9 cellular contexts compared by ENCODE assay signal in genomic region chr22:26592368-26593015, GRCh38. TPM values are rescaled to one million over a fixed set of nuclear protein-coding genes. Genes with fewer than 3 reads are reported as not detected.
DNase-seq lines count a peak whose midpoint lies in the region; ATAC-seq and TF ChIP-seq lines count a peak whose summit lies in the region.
"Had no signal": no experiment of that assay in that cellular context is flagged by ENCODE, and none has a peak within 500 bp of the region (broad histone marks: within the 10 kb centered on the region; RNA-seq: fewer than 3 reads in every experiment).

No MANE protein-coding gene starts in this region.

- H3K4me1 Mint-ChIP-seq in T-cell (peaks cover 47 to 68% (median 64%) of the 10 kb centered on the region in 3 donors), immature natural killer cell (peaks cover 76 to 78% of the 10 kb centered on the region in 2 donors)

- no peak for TF ChIP-seq POLR2A in vagina (IDR thresholded peaks at IDR 0.05)
- no peak for TF ChIP-seq POLR2A in testis (IDR thresholded peaks at IDR 0.05)

- H3K36me3 Mint-ChIP-seq in T-cell: no peaks in the 10 kb centered on the region
- peaks cover 6 to 8% (median 8%) of the 10 kb centered on the region in 3 donors for H3K36me3 Mint-ChIP-seq in immature natural killer cell

- ATAC-seq in GM18511 (IDR thresholded peaks at IDR 0.05; ENCODE audit: unreplicated experiment): peak; percentile 67
- peak; percentile 51 for ATAC-seq in HG02642 (IDR thresholded peaks at IDR 0.05; ENCODE audit: poor library complexity, unreplicated experiment)
- peak in 3 of 4 experiments; percentile 28 to 55 (median 47) for ATAC-seq in T-cell (replicated peaks in 1 of 4)
- ATAC-seq in GM18519 (IDR thresholded peaks at IDR 0.05; ENCODE audit: low FRiP score, unreplicated experiment): no peak
- no peak for ATAC-seq in GM19463 (IDR thresholded peaks at IDR 0.05; ENCODE audit: unreplicated experiment)

- H3K9me3 ChIP-seq in vagina (no peaks in the 10 kb centered on the region), testis (no peaks in the 10 kb centered on the region)

- POLR2A ChIA-PET in T-cell (lab: Charles Lee): no interaction called here

- H3K27me3 Mint-ChIP-seq in T-cell: no peaks in the 10 kb centered on the region
- H3K27me3 Mint-ChIP-seq in immature natural killer cell (ENCODE audit: low read depth in 3 of 3): peaks cover 5 to 20% (median 16%) of the 10 kb centered on the region in 3 donors

- H3K27me3 ChIP-seq in vagina: no peaks in the 10 kb centered on the region
- no peaks in the 10 kb centered on the region for H3K27me3 ChIP-seq in testis

- TF ChIP-seq CTCF in vagina (IDR thresholded peaks at IDR 0.05): no peak
- TF ChIP-seq CTCF in testis (IDR thresholded peaks at IDR 0.05): no peak

- H3K27ac Mint-ChIP-seq in T-cell: peak overlapping the region; percentile 84 to 87
- peak overlapping the region; percentile 85 to 96 (median 94) for H3K27ac Mint-ChIP-seq in immature natural killer cell

- H3K36me3 ChIP-seq in vagina (no peaks in the 10 kb centered on the region), testis (ENCODE audit: low read depth, missing control alignments) (no peaks in the 10 kb centered on the region)

- DNase-seq in T-cell: peak; percentile 25 to 71 (median 51)
- peak; percentile 86 to 87 (median 87) for DNase-seq in immature natural killer cell
- DNase-seq in vagina (ENCODE audit: extremely low spot score in 2 of 2): no peak
- DNase-seq in testis: no peak

- H3K27ac ChIP-seq in vagina (no peak overlapping the region), testis (no peak overlapping the region)

- CTCF ChIA-PET in T-cell (lab: Charles Lee): interaction anchor here (0.5 to 0.6 kb wide), 2 partner anchors 14 to 51 kb away, joined by 3 to 4 read pairs; no protein-coding TSS in a partner anchor

- H3K4me3 ChIP-seq in vagina (no peak overlapping the region), testis (no peak overlapping the region)

- 77 to 81% methylated on average over 5 of the region's 5 CpGs for WGBS in testis, 2 donors

- no peaks in the 10 kb centered on the region for H3K9me3 Mint-ChIP-seq in T-cell
- no peaks in the 10 kb centered on the region for H3K9me3 Mint-ChIP-seq in immature natural killer cell

- H3K4me1 ChIP-seq in vagina (peaks cover 15% of the 10 kb centered on the region), testis (no peaks in the 10 kb centered on the region)

- H3K4me3 Mint-ChIP-seq in T-cell (peak overlapping the region; percentile 13 to 63 (median 29)), immature natural killer cell (peak overlapping the region; percentile 71 to 92 (median 81))

- intact Hi-C loops in vagina (cut with DNase I) (no loop called here), testis (cut with DNase I; ENCODE audit: low total_unique reads) (no loop called here)

RNA-seq across cellular contexts. Expression of gene TPST2, which starts 2.6 kb away (rescaled TPM):
- total RNA-seq in T-cell: 10 to 100 TPM; 30.3 to 42.1 (median 38.0) TPM
- 100 to 1,000 TPM; 352 to 519 (median 512) TPM for polyA plus RNA-seq in immature natural killer cell
- 96.3 TPM for total RNA-seq in vagina
- total RNA-seq in testis: 100 to 1,000 TPM; 169 to 218 TPM
- 32.8 TPM for polyA plus RNA-seq in testis (ENCODE audit: insufficient read depth, low read depth, low replicate concordance)

RNA-seq across cellular contexts. Expression of gene CRYBB1, which starts 25.3 kb away (rescaled TPM):
- total RNA-seq in T-cell (not detected), vagina (not detected), testis (not detected)
- polyA plus RNA-seq in immature natural killer cell (not detected), testis (ENCODE audit: insufficient read depth, low read depth, low replicate concordance) (0.80 TPM)
- total RNA-seq: LHCN-M2 had no signal

RNA-seq across cellular contexts. Expression of gene CRYBA4, which starts 29.3 kb away (rescaled TPM):
- total RNA-seq in T-cell (not detected), vagina (not detected), testis (1 to 10 TPM in 1 of 2 donors, under 1 TPM in 1; 0.93 to 2.3 TPM)
- polyA plus RNA-seq in immature natural killer cell (under 1 TPM in 2 of 3 donors, not detected in 1; 0.46 to 0.95 TPM), testis (ENCODE audit: insufficient read depth, low read depth, low replicate concordance) (2.6 TPM)
- total RNA-seq: LHCN-M2 had no signal

Comparison
In these comparisons a context has a peak if more than half of its experiments do, and no peak if none do; other contexts are left out.
1. ATAC-seq: peak in GM18511 (single experiment), HG02642 (single experiment) and T-cell (3 of 4); none in GM18519 (single experiment) and GM19463 (single experiment).
2. DNase-seq: peak in T-cell (34 of 34) and immature natural killer cell (3 of 3); none in vagina (0 of 2) and testis (single experiment).